ENCODE assay signal across 1 cellular context in the genomic region with DNA sequence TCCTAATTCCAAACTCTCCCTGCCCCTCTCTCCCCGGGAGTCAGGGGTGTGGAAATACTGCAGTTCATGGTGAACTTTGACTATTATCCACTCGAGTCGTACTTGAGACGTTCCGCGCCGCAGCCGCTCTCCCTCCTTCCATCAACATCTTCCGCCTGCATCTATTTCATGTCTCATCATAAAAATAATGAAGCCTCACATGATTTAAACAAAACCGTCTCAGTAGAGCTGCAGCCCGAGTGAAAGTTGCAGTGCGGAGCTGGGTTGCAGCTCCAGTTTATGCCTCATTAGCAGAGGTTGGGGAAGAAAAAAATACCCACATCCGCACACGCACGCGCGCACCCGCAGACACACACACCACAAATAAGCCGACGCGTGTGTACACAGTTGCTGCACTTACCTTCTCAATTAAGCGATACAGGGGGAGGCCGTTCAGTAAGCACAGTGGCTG.
TF ChIP-seq lines count a peak whose summit lies in the region.

No MANE protein-coding gene starts in this region.

TF ChIP-seq in SK-N-SH, 30 proteins besides CTCF, POLR2A, EP300 and RAD21 (continued from another document):
- no peak for TF ChIP-seq CHD2 (IDR thresholded peaks at IDR 0.05; ENCODE audit: low read length, partially characterized antibody)
- no peak for TF ChIP-seq EZH2phosphoT487 (IDR thresholded peaks at IDR 0.05; ENCODE audit: borderline replicate concordance, low read depth)
